In the genomic region with DNA sequence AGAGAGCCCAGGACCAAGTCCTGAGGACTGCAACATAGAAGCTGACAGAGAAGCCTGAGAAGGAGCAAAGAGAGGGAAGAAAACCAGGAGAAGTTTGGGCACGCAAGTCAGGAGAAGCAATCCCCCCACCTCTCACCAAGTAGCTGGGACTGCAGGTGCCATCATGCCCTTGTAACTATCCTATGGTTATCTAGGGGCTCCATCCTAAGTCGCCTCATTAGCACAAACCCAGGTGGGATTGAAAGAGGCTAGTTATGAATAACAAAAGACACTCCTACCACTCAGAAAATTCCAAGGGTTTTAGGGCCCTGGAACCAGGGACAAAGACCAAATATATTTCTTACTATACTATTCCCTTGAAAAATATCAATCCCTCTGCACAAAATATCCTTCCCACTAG, we compare ENCODE assay signal across 1 cellular context.
TF ChIP-seq lines count a peak whose summit lies in the region.

No MANE protein-coding gene starts in this region.

TF ChIP-seq in GM23338, 12 proteins besides CTCF, POLR2A, EP300 and RAD21:
- no peak for TF ChIP-seq EZH2 (IDR thresholded peaks at IDR 0.05; ENCODE audit: low read depth, unreplicated experiment)
- no peak for TF ChIP-seq POLR2AphosphoS5 (IDR thresholded peaks at IDR 0.05; ENCODE audit: low read depth)
- TF ChIP-seq STAT1 (IDR thresholded peaks at IDR 0.05; ENCODE audit: unreplicated experiment): no peak
- TF ChIP-seq CREB1 (CRISPR knock-in tag; IDR thresholded peaks at IDR 0.05; ENCODE audit: low read depth): no peak
- no peak for TF ChIP-seq ZNF114 (CRISPR knock-in tag; IDR thresholded peaks at IDR 0.05)
- no peak for TF ChIP-seq ZNF331 (CRISPR knock-in tag; IDR thresholded peaks at IDR 0.05; ENCODE audit: low read depth)
- TF ChIP-seq, protein P1, sequence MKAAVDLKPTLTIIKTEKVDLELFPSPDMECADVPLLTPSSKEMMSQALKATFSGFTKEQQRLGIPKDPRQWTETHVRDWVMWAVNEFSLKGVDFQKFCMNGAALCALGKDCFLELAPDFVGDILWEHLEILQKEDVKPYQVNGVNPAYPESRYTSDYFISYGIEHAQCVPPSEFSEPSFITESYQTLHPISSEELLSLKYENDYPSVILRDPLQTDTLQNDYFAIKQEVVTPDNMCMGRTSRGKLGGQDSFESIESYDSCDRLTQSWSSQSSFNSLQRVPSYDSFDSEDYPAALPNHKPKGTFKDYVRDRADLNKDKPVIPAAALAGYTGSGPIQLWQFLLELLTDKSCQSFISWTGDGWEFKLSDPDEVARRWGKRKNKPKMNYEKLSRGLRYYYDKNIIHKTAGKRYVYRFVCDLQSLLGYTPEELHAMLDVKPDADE (IDR thresholded peaks at IDR 0.05): no peak
- no peak for TF ChIP-seq EZH2phosphoT487 (IDR thresholded peaks at IDR 0.05; ENCODE audit: unreplicated experiment)
- no peak for TF ChIP-seq JUNB (IDR thresholded peaks at IDR 0.05; ENCODE audit: unreplicated experiment)
- TF ChIP-seq, protein P2, sequence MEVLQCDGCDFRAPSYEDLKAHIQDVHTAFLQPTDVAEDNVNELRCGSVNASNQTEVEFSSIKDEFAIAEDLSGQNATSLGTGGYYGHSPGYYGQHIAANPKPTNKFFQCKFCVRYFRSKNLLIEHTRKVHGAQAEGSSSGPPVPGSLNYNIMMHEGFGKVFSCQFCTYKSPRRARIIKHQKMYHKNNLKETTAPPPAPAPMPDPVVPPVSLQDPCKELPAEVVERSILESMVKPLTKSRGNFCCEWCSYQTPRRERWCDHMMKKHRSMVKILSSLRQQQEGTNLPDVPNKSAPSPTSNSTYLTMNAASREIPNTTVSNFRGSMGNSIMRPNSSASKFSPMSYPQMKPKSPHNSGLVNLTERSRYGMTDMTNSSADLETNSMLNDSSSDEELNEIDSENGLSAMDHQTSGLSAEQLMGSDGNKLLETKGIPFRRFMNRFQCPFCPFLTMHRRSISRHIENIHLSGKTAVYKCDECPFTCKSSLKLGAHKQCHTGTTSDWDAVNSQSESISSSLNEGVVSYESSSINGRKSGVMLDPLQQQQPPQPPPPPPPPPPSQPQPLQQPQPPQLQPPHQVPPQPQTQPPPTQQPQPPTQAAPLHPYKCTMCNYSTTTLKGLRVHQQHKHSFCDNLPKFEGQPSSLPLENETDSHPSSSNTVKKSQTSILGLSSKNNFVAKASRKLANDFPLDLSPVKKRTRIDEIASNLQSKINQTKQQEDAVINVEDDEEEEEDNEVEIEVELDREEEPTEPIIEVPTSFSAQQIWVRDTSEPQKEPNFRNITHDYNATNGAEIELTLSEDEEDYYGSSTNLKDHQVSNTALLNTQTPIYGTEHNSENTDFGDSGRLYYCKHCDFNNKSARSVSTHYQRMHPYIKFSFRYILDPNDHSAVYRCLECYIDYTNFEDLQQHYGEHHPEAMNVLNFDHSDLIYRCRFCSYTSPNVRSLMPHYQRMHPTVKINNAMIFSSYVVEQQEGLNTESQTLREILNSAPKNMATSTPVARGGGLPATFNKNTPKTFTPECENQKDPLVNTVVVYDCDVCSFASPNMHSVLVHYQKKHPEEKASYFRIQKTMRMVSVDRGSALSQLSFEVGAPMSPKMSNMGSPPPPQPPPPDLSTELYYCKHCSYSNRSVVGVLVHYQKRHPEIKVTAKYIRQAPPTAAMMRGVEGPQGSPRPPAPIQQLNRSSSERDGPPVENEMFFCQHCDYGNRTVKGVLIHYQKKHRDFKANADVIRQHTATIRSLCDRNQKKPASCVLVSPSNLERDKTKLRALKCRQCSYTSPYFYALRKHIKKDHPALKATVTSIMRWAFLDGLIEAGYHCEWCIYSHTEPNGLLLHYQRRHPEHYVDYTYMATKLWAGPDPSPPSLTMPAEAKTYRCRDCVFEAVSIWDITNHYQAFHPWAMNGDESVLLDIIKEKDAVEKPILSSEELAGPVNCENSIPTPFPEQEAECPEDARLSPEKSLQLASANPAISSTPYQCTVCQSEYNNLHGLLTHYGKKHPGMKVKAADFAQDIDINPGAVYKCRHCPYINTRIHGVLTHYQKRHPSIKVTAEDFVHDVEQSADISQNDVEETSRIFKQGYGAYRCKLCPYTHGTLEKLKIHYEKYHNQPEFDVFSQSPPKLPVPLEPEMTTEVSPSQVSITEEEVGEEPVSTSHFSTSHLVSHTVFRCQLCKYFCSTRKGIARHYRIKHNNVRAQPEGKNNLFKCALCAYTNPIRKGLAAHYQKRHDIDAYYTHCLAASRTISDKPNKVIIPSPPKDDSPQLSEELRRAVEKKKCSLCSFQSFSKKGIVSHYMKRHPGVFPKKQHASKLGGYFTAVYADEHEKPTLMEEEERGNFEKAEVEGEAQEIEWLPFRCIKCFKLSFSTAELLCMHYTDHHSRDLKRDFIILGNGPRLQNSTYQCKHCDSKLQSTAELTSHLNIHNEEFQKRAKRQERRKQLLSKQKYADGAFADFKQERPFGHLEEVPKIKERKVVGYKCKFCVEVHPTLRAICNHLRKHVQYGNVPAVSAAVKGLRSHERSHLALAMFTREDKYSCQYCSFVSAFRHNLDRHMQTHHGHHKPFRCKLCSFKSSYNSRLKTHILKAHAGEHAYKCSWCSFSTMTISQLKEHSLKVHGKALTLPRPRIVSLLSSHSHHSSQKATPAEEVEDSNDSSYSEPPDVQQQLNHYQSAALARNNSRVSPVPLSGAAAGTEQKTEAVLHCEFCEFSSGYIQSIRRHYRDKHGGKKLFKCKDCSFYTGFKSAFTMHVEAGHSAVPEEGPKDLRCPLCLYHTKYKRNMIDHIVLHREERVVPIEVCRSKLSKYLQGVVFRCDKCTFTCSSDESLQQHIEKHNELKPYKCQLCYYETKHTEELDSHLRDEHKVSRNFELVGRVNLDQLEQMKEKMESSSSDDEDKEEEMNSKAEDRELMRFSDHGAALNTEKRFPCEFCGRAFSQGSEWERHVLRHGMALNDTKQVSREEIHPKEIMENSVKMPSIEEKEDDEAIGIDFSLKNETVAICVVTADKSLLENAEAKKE (CRISPR knock-in tag; IDR thresholded peaks at IDR 0.05): no peak; the same call in 1 of the 2 replicates
